Comparison of ENCODE assay signal across 8 cellular contexts in genomic region chr9:15873573-15874177, GRCh38.
DNase-seq lines count a peak whose midpoint lies in the region; ATAC-seq, FAIRE-seq and TF ChIP-seq lines count a peak whose summit lies in the region.

No MANE protein-coding gene starts in this region.

- DNase-seq in AG10803 (ENCODE audit: low read depth) (peak; percentile 66), GM18507 (ENCODE audit: extremely low spot score, insufficient read length, low read depth) (no peak), Panc1 (ENCODE audit: low read depth, low spot score) (peak; percentile 5), esophagus muscularis mucosa (ENCODE audit: extremely low spot score) (no peak), T1000 (lab: John Stamatoyannopoulos, UW) (no peak)
- no peak for DNase-seq in activated naive CD4-positive, alpha-beta T cell treated with Interleukin-2 at 50 U/mL for 16 hours

- H3K27ac ChIP-seq in Panc1 (ENCODE audit: low read length) (no peak overlapping the region), esophagus muscularis mucosa (replicated peaks in 1 of 4) (no peak overlapping the region), parathyroid adenoma (no peak overlapping the region)

- intact Hi-C loops in Panc1 (cut with micrococcal nuclease; ENCODE audit: unreplicated experiment) (loop anchor here (5.0 kb wide), 1 partner anchor 259 kb away; no protein-coding TSS in a partner anchor), esophagus muscularis mucosa (cut with DNase I) (loop anchor here (5.0 to 10.0 kb wide), 2 partner anchors 259 to 1591 kb away; no protein-coding TSS in a partner anchor)

- H3K9me3 ChIP-seq in Panc1 (ENCODE audit: control insufficient read depth, insufficient read depth, low read depth, low read length), result no peaks in the 10 kb centered on the region
- H3K9me3 ChIP-seq in esophagus muscularis mucosa, result no peaks in the 10 kb centered on the region
- no peaks in the 10 kb centered on the region for H3K9me3 ChIP-seq in parathyroid adenoma (ENCODE audit: control insufficient read depth, low read length)

- H3K79me2 ChIP-seq in parathyroid adenoma, result no peaks in the 10 kb centered on the region

- H2AFZ ChIP-seq in parathyroid adenoma, result no peak overlapping the region

- CTCF ChIA-PET in Panc1 (lab: Charles Lee), result interaction anchor here (0.6 kb wide), 1 partner anchor 991 kb away, joined by 3 read pairs; no protein-coding TSS in a partner anchor

- H3K27me3 ChIP-seq in Panc1 (ENCODE audit: control insufficient read depth, insufficient read depth, low read length), result no peaks in the 10 kb centered on the region
- no peaks in the 10 kb centered on the region for H3K27me3 ChIP-seq in esophagus muscularis mucosa
- no peaks in the 10 kb centered on the region for H3K27me3 ChIP-seq in parathyroid adenoma (ENCODE audit: control insufficient read depth, insufficient read depth, low read length)

- no TSS peak for BruUV-seq in Panc1 (replicated peaks; lab: Mats Ljungman, UMichigan)

- no peak overlapping the region for H3K9ac ChIP-seq in parathyroid adenoma

- WGBS in esophagus muscularis mucosa, result 3% methylated on average over 2 of the region's 2 CpGs

- FAIRE-seq in GM18507 (lab: Jason Lieb, UNC), result peak; percentile 85

- peak; percentile 79 for TF ChIP-seq CTCF in AG10803 (conservative IDR thresholded peaks at IDR 0.05; ENCODE audit: low read length)
- peak; percentile 25; the same call in 1 of the 2 replicates for TF ChIP-seq CTCF in Panc1 (IDR thresholded peaks at IDR 0.05)
- peak; percentile 60 to 70 (median 68) for TF ChIP-seq CTCF in esophagus muscularis mucosa (IDR thresholded peaks at IDR 0.05)
- peak; percentile 46 for TF ChIP-seq CTCF in parathyroid adenoma (IDR thresholded peaks at IDR 0.05)

- peak; percentile 50 for ATAC-seq in HG03558 (IDR thresholded peaks at IDR 0.05; ENCODE audit: extremely low read depth, unreplicated experiment)
- ATAC-seq in Panc1, result no peak

- H3K36me3 ChIP-seq in Panc1 (ENCODE audit: control insufficient read depth, insufficient read depth, low read length) (no peaks in the 10 kb centered on the region), esophagus muscularis mucosa (no peaks in the 10 kb centered on the region), parathyroid adenoma (ENCODE audit: control insufficient read depth, insufficient read depth, low read length) (no peaks in the 10 kb centered on the region)

- TF ChIP-seq POLR2A in esophagus muscularis mucosa (IDR thresholded peaks at IDR 0.05; ENCODE audit: low read depth), result no peak

- TF ChIP-seq EP300 in esophagus muscularis mucosa (IDR thresholded peaks at IDR 0.05), result no peak

- in situ Hi-C loops in Panc1 (cut with HindIII; ENCODE audit: low pct_unique_long_range_greater_than_20kb, low sequenced_read_pairs), result no loop called here

- POLR2A ChIA-PET in Panc1 (lab: Charles Lee), result no interaction called here

- H3K4me3 ChIP-seq in AG10803 (ENCODE audit: low read length), result no peak overlapping the region
- no peak overlapping the region for H3K4me3 ChIP-seq in Panc1 (ENCODE audit: low read depth in 2 of 2, low read length in 2 of 2)
- H3K4me3 ChIP-seq in esophagus muscularis mucosa, result no peak overlapping the region
- H3K4me3 ChIP-seq in parathyroid adenoma (ENCODE audit: low read depth, low read length), result no peak overlapping the region

- H3K4me1 ChIP-seq in Panc1 (ENCODE audit: control insufficient read depth, insufficient read depth, low read length) (no peaks in the 10 kb centered on the region), esophagus muscularis mucosa (no peaks in the 10 kb centered on the region), parathyroid adenoma (no peaks in the 10 kb centered on the region)

- H3K4me2 ChIP-seq in parathyroid adenoma (ENCODE audit: low read length), result no peak overlapping the region

Comparison
In these comparisons a context has a peak if more than half of its experiments do, and no peak if none do; other contexts are left out.
1. DNase-seq: peak in AG10803 (single experiment) and Panc1 (single experiment); none in GM18507 (single experiment), esophagus muscularis mucosa (single experiment), T1000 (single experiment) and activated naive CD4-positive, alpha-beta T cell treated with Interleukin-2 at 50 U/mL for 16 hours (single experiment).
2. CTCF ChIP-seq: peak in every context shown above with its lines; median percentile 79 in AG10803; 68 in esophagus muscularis mucosa; 46 in parathyroid adenoma; 25 in Panc1.